In the genomic region with DNA sequence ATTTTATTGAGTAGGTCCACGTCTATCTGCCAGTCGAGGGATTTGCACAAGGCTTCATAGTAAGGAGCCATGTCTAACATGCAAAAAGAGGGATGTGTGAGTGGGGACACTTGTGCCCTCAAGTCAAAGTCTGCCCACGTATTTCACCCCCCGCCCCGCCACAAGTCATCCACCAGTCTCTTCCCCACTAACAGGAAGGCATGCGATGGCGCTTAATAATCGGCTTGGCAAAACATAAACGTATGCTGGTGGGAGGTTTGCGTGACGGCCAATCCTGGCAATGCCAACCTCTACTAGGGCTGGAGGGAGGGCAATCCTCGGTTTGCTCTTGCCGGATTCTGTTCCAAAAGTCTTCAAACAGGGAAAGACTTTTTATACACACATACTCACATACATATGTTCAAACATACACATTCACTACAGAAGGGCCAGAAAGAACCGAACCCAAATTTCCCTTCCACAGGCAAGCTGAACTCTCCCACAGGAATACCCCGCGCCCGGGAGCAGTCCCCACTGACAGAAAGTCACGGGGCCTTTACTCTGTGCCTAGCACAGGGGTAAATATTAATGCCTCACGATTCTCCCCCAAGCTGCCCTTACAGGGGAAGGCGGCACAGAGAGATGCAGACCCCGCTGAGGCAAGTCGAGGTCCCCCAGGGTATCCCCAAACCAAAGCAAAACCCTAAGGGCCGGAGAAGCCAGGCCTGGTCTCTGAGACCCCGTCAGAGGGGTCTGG, we compare ENCODE assay signal across 8 cellular contexts. TPM values are rescaled to one million over a fixed set of nuclear protein-coding genes. Genes with fewer than 3 reads are reported as not detected.
DNase-seq lines count a peak whose midpoint lies in the region; ATAC-seq, FAIRE-seq and TF ChIP-seq lines count a peak whose summit lies in the region.

No MANE protein-coding gene starts in this region.

- H3K27me3 Mint-ChIP-seq in activated B cell treated with CpG ODN at 0.5 μM for 24 hours, result peaks cover 4% of the 10 kb centered on the region

- peak overlapping the region; percentile 81 for H3K27ac Mint-ChIP-seq in activated B cell treated with CpG ODN at 0.5 μM for 24 hours

- H3K4ac ChIP-seq in neuronal stem cell (ENCODE audit: low read length), result no peak overlapping the region

- CTCF ChIA-PET in HEK293 (lab: Yijun Ruan, JAX) (interaction anchor here (0.6 to 1.9 kb wide), 17 partner anchors 11 to 1263 kb away, joined by 3 to 7 read pairs (median 3); no protein-coding TSS in a partner anchor), activated B cell treated with CpG ODN at 0.5 μM for 24 hours (lab: Charles Lee) (interaction anchor here (1.1 to 1.9 kb wide), 3 partner anchors 12 to 59 kb away, joined by 3 to 5 read pairs (median 4); no protein-coding TSS in a partner anchor)

- no peak for FAIRE-seq in GM12892 (lab: Jason Lieb, UNC)

- peak overlapping the region; percentile 53 for H3K27ac ChIP-seq in HEK293 (ENCODE audit: extremely low read depth, low read depth, low read length)
- peak overlapping the region; percentile 82 to 90 (median 86) for H3K27ac ChIP-seq in esophagus squamous epithelium
- H3K27ac ChIP-seq in neuronal stem cell (replicated peaks; ENCODE audit: low read length), result no peak overlapping the region

- peaks cover 38% of the 10 kb centered on the region for H3K36me3 Mint-ChIP-seq in activated B cell treated with CpG ODN at 0.5 μM for 24 hours (ENCODE audit: low read depth)

- no peak overlapping the region for H4K8ac ChIP-seq in neuronal stem cell (ENCODE audit: low read depth, low read length)

- H3K9me3 ChIP-seq in HEK293 (ENCODE audit: control insufficient read depth, insufficient read depth, low read depth, low read length) (no peaks in the 10 kb centered on the region), esophagus squamous epithelium (no peaks in the 10 kb centered on the region), neuronal stem cell (replicated peaks in 1 of 2; ENCODE audit: control insufficient read depth in 2 of 2, insufficient read depth in 1 of 2, low read depth in 1 of 2, low read length in 2 of 2) (no peaks in the 10 kb centered on the region)

- no peak overlapping the region for H3K18ac ChIP-seq in neuronal stem cell (ENCODE audit: low read length)

- no peak overlapping the region for H3K14ac ChIP-seq in neuronal stem cell (ENCODE audit: low read length)

- intact Hi-C loops in activated B cell treated with CpG ODN at 0.5 μM for 24 hours (cut with micrococcal nuclease), result loop anchor here (1.0 to 2.0 kb wide), 3 partner anchors 110 to 462 kb away; partner anchors contain the start of genes ATXN7, SCAANT1 and THOC7
- intact Hi-C loops in esophagus squamous epithelium (cut with DNase I), result no loop called here
- intact Hi-C loops in sciatic nerve (cut with DNase I), result no loop called here

- POLR2A ChIA-PET in HEK293 (lab: Yijun Ruan, JAX) (interaction anchor here (0.7 kb wide), 1 partner anchor 12 kb away, joined by 5 read pairs; no protein-coding TSS in a partner anchor), activated B cell treated with CpG ODN at 0.5 μM for 24 hours (lab: Charles Lee) (interaction anchor here (0.6 to 1.7 kb wide), 5 partner anchors 14 to 159 kb away, joined by 3 to 5 read pairs (median 3); partner anchors contain the start of genes ATXN7 and THOC7)

- H2BK120ac ChIP-seq in neuronal stem cell (ENCODE audit: low read depth, low read length), result no peak overlapping the region

- H3K4me1 Mint-ChIP-seq in activated B cell treated with CpG ODN at 0.5 μM for 24 hours, result peaks cover 27% of the 10 kb centered on the region

- H2BK5ac ChIP-seq in neuronal stem cell (ENCODE audit: low read length), result peak overlapping the region; percentile 88

- H3K4me1 ChIP-seq in HEK293 (ENCODE audit: control insufficient read depth, insufficient read depth, low read length) (peaks cover 2% of the 10 kb centered on the region; the same call in 1 of the 2 replicates), esophagus squamous epithelium (peaks cover 7 to 31% (median 16%) of the 10 kb centered on the region in 3 donors), neuronal stem cell (ENCODE audit: control insufficient read depth in 2 of 2, insufficient read depth in 1 of 2, low read depth in 1 of 2, low read length in 2 of 2) (peaks cover 5 to 10% of the 10 kb centered on the region in 2 donors)

- peak overlapping the region; percentile 100 for H3K4me3 ChIP-seq in HEK293 (ENCODE audit: low read depth, low read length)
- H3K4me3 ChIP-seq in esophagus squamous epithelium, result peak overlapping the region; percentile 59 to 97 (median 74)
- H3K4me3 ChIP-seq in neuronal stem cell (ENCODE audit: low read length in 2 of 2), result peak overlapping the region; percentile 94

- H3K27me3 ChIP-seq in esophagus squamous epithelium (no peaks in the 10 kb centered on the region), neuronal stem cell (ENCODE audit: control insufficient read depth in 3 of 3, insufficient read depth in 3 of 3, low read depth in 1 of 3, low read length in 3 of 3) (no peaks in the 10 kb centered on the region)

- TF ChIP-seq CTCF in HEK293 (tag by site-specific recombination; IDR thresholded peaks at IDR 0.05) (no peak), activated B cell treated with CpG ODN at 0.5 μM for 24 hours (IDR thresholded peaks at IDR 0.05) (no peak), esophagus squamous epithelium (IDR thresholded peaks at IDR 0.05) (no peak)

- no peak overlapping the region for H2BK15ac ChIP-seq in neuronal stem cell (ENCODE audit: low read length)

- H2AFZ ChIP-seq in neuronal stem cell (ENCODE audit: low read length), result peak overlapping the region; percentile 87

- no peaks in the 10 kb centered on the region for H3K9me3 Mint-ChIP-seq in activated B cell treated with CpG ODN at 0.5 μM for 24 hours

- 27 to 31% methylated on average over 8 to 15 of the region's 24 CpGs for WGBS in esophagus squamous epithelium, 2 donors
- WGBS in neuronal stem cell (ENCODE audit: extremely low coverage in 2 of 2, insufficient read length in 2 of 2, insufficient replicate concordance in 1 of 2), 2 donors, result no CpG with 5 or more reads among the region's 24 CpGs

- H3K79me1 ChIP-seq in neuronal stem cell (ENCODE audit: low read depth, low read length), result peaks cover 2% of the 10 kb centered on the region

- H3K9ac ChIP-seq in neuronal stem cell (ENCODE audit: low read depth, low read length, poor library complexity), result no peak overlapping the region

- peak; percentile 43 for DNase-seq in CD1c-positive myeloid dendritic cell (ENCODE audit: extremely low spot score)
- DNase-seq in activated B cell treated with CpG ODN at 0.5 μM for 24 hours, result no peak
- DNase-seq in esophagus squamous epithelium (lab: John Stamatoyannopoulos, UW), result no peak
- no peak for DNase-seq in neuronal stem cell (ENCODE audit: low spot score)
- DNase-seq in GM12892 (ENCODE audit: insufficient read length), result no peak
- no peak for DNase-seq in sciatic nerve (ENCODE audit: low spot score)
- no peak for DNase-seq in iPS-NIHi11 (ENCODE audit: low spot score)

- peak; percentile 6 for ATAC-seq in activated B cell treated with CpG ODN at 0.5 μM for 24 hours (ENCODE audit: low read depth)
- no peak for ATAC-seq in sciatic nerve

- H3K4me3 Mint-ChIP-seq in activated B cell treated with CpG ODN at 0.5 μM for 24 hours, result peak overlapping the region; percentile 88

- no peak overlapping the region for H2BK12ac ChIP-seq in neuronal stem cell (ENCODE audit: low read length)

- H2AK5ac ChIP-seq in neuronal stem cell (ENCODE audit: low read depth, low read length), result peak overlapping the region; percentile 57

- H3K4me2 ChIP-seq in neuronal stem cell (ENCODE audit: insufficient read depth, low read length, poor library complexity, severe bottlenecking), result peak overlapping the region; percentile 65

- H3K23ac ChIP-seq in neuronal stem cell (ENCODE audit: low read depth, low read length, poor library complexity), result peak overlapping the region; percentile 98

- H4K91ac ChIP-seq in neuronal stem cell (ENCODE audit: low read depth, low read length, poor library complexity), result no peak overlapping the region

- peaks cover 29 to 45% of the 10 kb centered on the region in 2 experiments for H3K36me3 ChIP-seq in HEK293 (ENCODE audit: control insufficient read depth in 2 of 2, insufficient read depth in 1 of 2, low read length in 2 of 2)
- peaks cover 3 to 41% (median 3%) of the 10 kb centered on the region in 3 donors for H3K36me3 ChIP-seq in esophagus squamous epithelium
- peaks cover 8 to 49% of the 10 kb centered on the region in 2 donors for H3K36me3 ChIP-seq in neuronal stem cell (replicated peaks in 1 of 2; ENCODE audit: control insufficient read depth in 2 of 2, insufficient read depth in 2 of 2, low read length in 2 of 2)

- TF ChIP-seq POLR2A in esophagus squamous epithelium (IDR thresholded peaks at IDR 0.05) (no peak), GM12892 (IDR thresholded peaks at IDR 0.05; ENCODE audit: low read depth, low read length) (no peak)

TF ChIP-seq in HEK293, 187 proteins besides CTCF, POLR2A, EP300 and RAD21 (continues in another document):
- TF ChIP-seq, protein P1, sequence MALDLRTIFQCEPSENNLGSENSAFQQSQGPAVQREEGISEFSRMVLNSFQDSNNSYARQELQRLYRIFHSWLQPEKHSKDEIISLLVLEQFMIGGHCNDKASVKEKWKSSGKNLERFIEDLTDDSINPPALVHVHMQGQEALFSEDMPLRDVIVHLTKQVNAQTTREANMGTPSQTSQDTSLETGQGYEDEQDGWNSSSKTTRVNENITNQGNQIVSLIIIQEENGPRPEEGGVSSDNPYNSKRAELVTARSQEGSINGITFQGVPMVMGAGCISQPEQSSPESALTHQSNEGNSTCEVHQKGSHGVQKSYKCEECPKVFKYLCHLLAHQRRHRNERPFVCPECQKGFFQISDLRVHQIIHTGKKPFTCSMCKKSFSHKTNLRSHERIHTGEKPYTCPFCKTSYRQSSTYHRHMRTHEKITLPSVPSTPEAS (tag by site-specific recombination; IDR thresholded peaks at IDR 0.05), result no peak
- TF ChIP-seq YY1 (tag by site-specific recombination; IDR thresholded peaks at IDR 0.05), result no peak

RNA-seq across cellular contexts. Expression of gene PSMD6, which starts 0.7 kb away (rescaled TPM):
- total RNA-seq in activated B cell treated with CpG ODN at 0.5 μM for 24 hours, result 88.9 and 91.4 TPM in 2 replicates
- 100 to 1,000 TPM in 1 of 4 donors, 10 to 100 TPM in 3; 53.1 to 102 (median 81.6) TPM for total RNA-seq in esophagus squamous epithelium
- polyA plus RNA-seq in neuronal stem cell (2013, experiment 1 of 2), result 96.4 TPM
- 98.4 TPM for polyA plus RNA-seq in neuronal stem cell (2013, experiment 2 of 2)
- 97.1 TPM for polyA plus RNA-seq in GM12892 (2012; ENCODE audit: missing spikeins)
- total RNA-seq in sciatic nerve, result 49.2 TPM
